Comparison of ENCODE assay signal across 24 cellular contexts in genomic region chr5:177595026-177595585, GRCh38.
"Had no signal": no experiment of that assay in that cellular context is flagged by ENCODE, and none has a peak within 500 bp of the region (broad histone marks: within the 10 kb centered on the region; RNA-seq: fewer than 3 reads in every experiment).

No MANE protein-coding gene starts in this region.

- H3K4me3 Mint-ChIP-seq: memory B cell, nephron progenitor cell had no signal

- H2AFZ ChIP-seq: hepatocyte had no signal

- ATAC-seq: left cardiac atrium, lower lobe of right lung, psoas muscle, right lobe of liver had no signal

- H3K4me3 ChIP-seq: dorsolateral prefrontal cortex, hepatocyte, left ventricle myocardium inferior, lower lobe of right lung, psoas muscle, right lobe of liver, skin epidermis, stomach, thoracic aorta, transverse colon, uterus had no signal

- H3K4me2 ChIP-seq: hepatocyte had no signal

- H3K9me3 ChIP-seq: left ventricle myocardium inferior, lower lobe of right lung, psoas muscle, right lobe of liver, stomach, thoracic aorta, transverse colon, uterus had no signal

- H3K27me3 ChIP-seq: hepatocyte, right lobe of liver, uterus had no signal

- H3K9me3 Mint-ChIP-seq: memory B cell, naive B cell, nephron progenitor cell had no signal

- H3K4me1 ChIP-seq: uterus had no signal

- DNase-seq: cortex of kidney; effector CD8-positive, alpha-beta T cell; foreskin melanocyte; head of caudate nucleus; kidney; left cardiac atrium; left ventricle myocardium inferior; lower lobe of right lung; naive B cell; nephron progenitor cell; psoas muscle; retina; right lobe of liver; stimulated activated CD4-positive, alpha-beta T cell treated with anti-CD3 and anti-CD28 coated beads, Interleukin-12 subunit alpha, Interleukin-12 subunit beta, amount 100 ng/mL, for 4 hours; stimulated activated naive CD4-positive, alpha-beta T cell; stomach; substantia nigra; transverse colon; uterus had no signal

- H3K27ac Mint-ChIP-seq: memory B cell, nephron progenitor cell had no signal

- H3K36me3 ChIP-seq: uterus had no signal

- H3K27ac ChIP-seq: dorsolateral prefrontal cortex, hepatocyte, left ventricle myocardium inferior, lower lobe of right lung, psoas muscle, right lobe of liver, skin epidermis, stomach, thoracic aorta, transverse colon, uterus had no signal
